ENCODE assay signal across 1 cellular context in the genomic region with DNA sequence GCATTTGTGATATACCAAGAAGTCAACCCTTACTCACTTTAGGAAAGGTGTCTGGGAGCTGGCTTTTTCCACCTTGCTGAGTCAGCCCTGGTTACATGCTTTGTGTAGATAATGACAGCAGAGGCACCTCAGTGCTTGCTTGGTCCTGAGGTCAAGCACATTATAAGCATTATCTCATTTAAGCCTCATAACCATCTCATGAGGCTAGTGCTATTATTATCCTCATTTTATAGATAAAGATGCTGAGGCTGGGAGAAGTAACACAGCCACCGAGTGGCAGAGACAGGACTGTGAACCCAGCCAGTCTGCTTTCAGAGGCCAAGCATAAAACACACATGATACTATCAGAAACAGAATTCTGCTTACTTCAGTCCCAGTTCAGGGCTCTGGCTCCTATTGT.
TF ChIP-seq lines count a peak whose summit lies in the region.

No MANE protein-coding gene starts in this region.

TF ChIP-seq in HepG2, 621 proteins besides CTCF, POLR2A, EP300 and RAD21 (continued from another document):
- TF ChIP-seq, protein P1, sequence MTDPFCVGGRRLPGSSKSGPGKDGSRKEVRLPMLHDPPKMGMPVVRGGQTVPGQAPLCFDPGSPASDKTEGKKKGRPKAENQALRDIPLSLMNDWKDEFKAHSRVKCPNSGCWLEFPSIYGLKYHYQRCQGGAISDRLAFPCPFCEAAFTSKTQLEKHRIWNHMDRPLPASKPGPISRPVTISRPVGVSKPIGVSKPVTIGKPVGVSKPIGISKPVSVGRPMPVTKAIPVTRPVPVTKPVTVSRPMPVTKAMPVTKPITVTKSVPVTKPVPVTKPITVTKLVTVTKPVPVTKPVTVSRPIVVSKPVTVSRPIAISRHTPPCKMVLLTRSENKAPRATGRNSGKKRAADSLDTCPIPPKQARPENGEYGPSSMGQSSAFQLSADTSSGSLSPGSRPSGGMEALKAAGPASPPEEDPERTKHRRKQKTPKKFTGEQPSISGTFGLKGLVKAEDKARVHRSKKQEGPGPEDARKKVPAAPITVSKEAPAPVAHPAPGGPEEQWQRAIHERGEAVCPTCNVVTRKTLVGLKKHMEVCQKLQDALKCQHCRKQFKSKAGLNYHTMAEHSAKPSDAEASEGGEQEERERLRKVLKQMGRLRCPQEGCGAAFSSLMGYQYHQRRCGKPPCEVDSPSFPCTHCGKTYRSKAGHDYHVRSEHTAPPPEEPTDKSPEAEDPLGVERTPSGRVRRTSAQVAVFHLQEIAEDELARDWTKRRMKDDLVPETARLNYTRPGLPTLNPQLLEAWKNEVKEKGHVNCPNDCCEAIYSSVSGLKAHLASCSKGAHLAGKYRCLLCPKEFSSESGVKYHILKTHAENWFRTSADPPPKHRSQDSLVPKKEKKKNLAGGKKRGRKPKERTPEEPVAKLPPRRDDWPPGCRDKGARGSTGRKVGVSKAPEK (CRISPR knock-in tag; IDR thresholded peaks at IDR 0.05; ENCODE audit: borderline replicate concordance), result no peak
- no peak for TF ChIP-seq ERF (CRISPR knock-in tag; IDR thresholded peaks at IDR 0.05)
- TF ChIP-seq ELF3 (CRISPR knock-in tag; IDR thresholded peaks at IDR 0.05), result no peak
- no peak for TF ChIP-seq ATAD3A (CRISPR knock-in tag; IDR thresholded peaks at IDR 0.05)
- TF ChIP-seq SIN3A (IDR thresholded peaks at IDR 0.05; ENCODE audit: borderline replicate concordance, low read depth, low read length), result no peak
- TF ChIP-seq MAFF (IDR thresholded peaks at IDR 0.05; ENCODE audit: low read depth, low read length), result peak; percentile 13; the same call in 1 of the 2 replicates
